Comparison of ENCODE assay signal across 12 cellular contexts in the genomic region with DNA sequence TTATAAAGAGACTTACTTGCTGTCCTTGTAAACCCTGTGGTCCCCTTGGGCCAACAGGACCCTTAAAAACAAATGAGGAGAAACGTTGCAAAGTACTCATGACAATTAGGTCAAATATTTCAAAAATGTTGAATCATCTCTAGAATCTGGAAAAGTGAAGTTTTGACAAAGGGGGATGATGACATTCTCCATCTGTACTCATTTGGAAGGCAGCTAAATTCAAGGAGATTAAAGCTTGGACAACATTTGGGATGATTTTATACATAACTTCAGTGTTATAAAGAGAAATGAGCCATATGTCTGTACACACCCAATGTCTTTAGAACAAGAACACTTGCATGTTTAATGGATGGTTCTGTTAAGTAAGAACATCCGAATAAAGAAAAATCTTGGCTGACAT.
DNase-seq lines count a peak whose midpoint lies in the region; ATAC-seq and TF ChIP-seq lines count a peak whose summit lies in the region.
"Had no signal": no experiment of that assay in that cellular context is flagged by ENCODE, and none has a peak within 500 bp of the region (broad histone marks: within the 10 kb centered on the region; RNA-seq: fewer than 3 reads in every experiment).

No MANE protein-coding gene starts in this region.

- H3K27ac Mint-ChIP-seq in osteocyte (ENCODE audit: unreplicated experiment), result peak overlapping the region; percentile 84

- peaks cover 75% of the 10 kb centered on the region for H3K36me3 Mint-ChIP-seq in osteocyte (ENCODE audit: unreplicated experiment)

- TF ChIP-seq CTCF in fibroblast of pulmonary artery (IDR thresholded peaks at IDR 0.05; ENCODE audit: low read length, missing control alignments), result no peak
- no peak for TF ChIP-seq CTCF in osteocyte (IDR thresholded peaks at IDR 0.05)

- H3K4me1 ChIP-seq in SJSA1 (replicated peaks), result peaks cover 19% of the 10 kb centered on the region

- H3K27me3 ChIP-seq in SJSA1 (replicated peaks), result no peaks in the 10 kb centered on the region

- no peaks in the 10 kb centered on the region for H3K27me3 Mint-ChIP-seq in osteocyte (ENCODE audit: unreplicated experiment)

- H3K9me3 ChIP-seq in SJSA1 (replicated peaks), result no peaks in the 10 kb centered on the region

- peaks cover 95% of the 10 kb centered on the region for H3K36me3 ChIP-seq in SJSA1

- H3K4me3 Mint-ChIP-seq in osteocyte (ENCODE audit: unreplicated experiment), result no peak overlapping the region

- H3K4me1 Mint-ChIP-seq in osteocyte (ENCODE audit: unreplicated experiment), result peaks cover 61% of the 10 kb centered on the region

- H3K27ac ChIP-seq in SJSA1, result peak overlapping the region; percentile 72

- no peak overlapping the region for H3K4me3 ChIP-seq in SJSA1
- H3K4me3 ChIP-seq in fibroblast of pulmonary artery (replicated peaks; ENCODE audit: low read depth, low read length), result no peak overlapping the region

- no peaks in the 10 kb centered on the region for H3K9me3 Mint-ChIP-seq in osteocyte (ENCODE audit: unreplicated experiment)

- peak; percentile 88 for DNase-seq in ELR (ENCODE audit: low read depth)
- DNase-seq in SJSA1 (ENCODE audit: low read depth in 1 of 2, low spot score in 2 of 2), result peak in 1 of 2 experiments; percentile 77
- DNase-seq in fibroblast of pulmonary artery (ENCODE audit: low read depth), result peak; percentile 81
- DNase-seq in osteocyte (ENCODE audit: extremely low spot score, unreplicated experiment), result no peak
- DNase-seq in NCI-H510A (lab: John Stamatoyannopoulos, UW), result no peak
- no peak for DNase-seq in NCI-H2107 (lab: John Stamatoyannopoulos, UW)
- DNase-seq in NK-92 (lab: John Stamatoyannopoulos, UW; ENCODE audit: unreplicated experiment), result no peak
- DNase-seq: effector memory CD4-positive, alpha-beta T cell; Karpas-422; NCI-H2029; stimulated activated naive CD8-positive, alpha-beta T cell treated with anti-CD3 and anti-CD28 coated beads, Interleukin-15, Interleukin-2, amounts not matched to agents 100 U/mL and 50 U/mL, for 24 hours had no signal

- no peak for ATAC-seq in GM18867 (IDR thresholded peaks at IDR 0.05; ENCODE audit: unreplicated experiment)
- ATAC-seq: stimulated activated naive CD8-positive, alpha-beta T cell treated with anti-CD3 and anti-CD28 coated beads, Interleukin-15, Interleukin-2, amounts not matched to agents 100 U/mL and 50 U/mL, for 24 hours had no signal

Comparison
In these comparisons a context has a peak if more than half of its experiments do, and no peak if none do; other contexts are left out.
1. DNase-seq: peak in ELR (single experiment) and fibroblast of pulmonary artery (single experiment); none in osteocyte (single experiment), NCI-H510A (single experiment), NCI-H2107 (single experiment) and NK-92 (single experiment).